In the genomic region with DNA sequence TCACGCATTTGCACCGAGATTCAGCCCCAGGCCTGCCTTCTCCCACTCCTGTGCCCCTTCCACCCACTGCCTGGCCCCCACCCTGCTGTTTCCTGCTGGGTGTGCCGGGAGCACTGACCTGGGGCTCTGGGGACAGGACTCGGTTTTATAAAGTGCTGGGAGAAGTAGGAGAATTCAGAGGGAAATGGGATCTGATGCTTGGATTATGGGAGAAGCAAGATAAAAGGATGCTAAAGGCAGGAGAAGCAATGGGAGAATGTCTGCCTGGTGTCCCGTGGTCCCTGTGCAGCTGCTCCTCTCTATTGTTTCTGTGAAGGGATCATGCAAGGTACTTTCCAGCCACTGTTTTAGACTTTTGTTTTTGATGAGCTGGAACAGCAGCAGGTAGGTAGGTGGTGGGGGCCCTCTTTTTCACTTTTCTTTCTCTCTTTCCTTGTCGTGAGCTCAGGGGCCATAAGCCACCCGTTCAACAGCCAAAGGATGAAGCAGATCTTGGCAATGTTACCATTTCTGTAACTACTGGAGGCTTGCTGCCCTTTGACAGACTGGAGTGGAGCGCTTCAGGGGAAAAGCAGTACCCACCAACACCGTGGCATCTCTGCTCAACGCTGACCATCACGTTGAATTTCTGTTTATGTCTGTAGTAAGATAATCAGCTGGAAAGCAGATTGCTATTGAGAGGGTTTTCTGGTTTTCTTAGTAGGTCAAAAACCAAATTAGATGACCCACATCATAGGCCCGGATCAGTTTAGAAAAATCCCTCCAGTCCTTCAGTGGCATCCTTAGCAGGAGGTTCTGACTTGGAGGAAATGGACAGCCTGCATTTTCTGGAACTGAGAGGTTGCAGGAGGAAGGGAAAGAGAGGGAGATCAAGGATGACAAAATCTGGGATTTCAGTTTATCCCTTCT, we compare ENCODE assay signal across 10 cellular contexts.
A peak's percentile ranks its signal among the peaks of the same experiment; 100 is the strongest.
DNase-seq lines count a peak whose midpoint lies in the region; ATAC-seq and TF ChIP-seq lines count a peak whose summit lies in the region.
"Had no signal": no experiment of that assay in that cellular context is flagged by ENCODE, and none has a peak within 500 bp of the region (broad histone marks: within the 10 kb centered on the region; RNA-seq: fewer than 3 reads in every experiment).

No MANE protein-coding gene starts in this region.

- no peak for TF ChIP-seq CTCF in spleen (IDR thresholded peaks at IDR 0.05 in 8 of 11, conservative IDR thresholded peaks at IDR 0.05 in 3 of 11)
- no peak for TF ChIP-seq CTCF in gastroesophageal sphincter (IDR thresholded peaks at IDR 0.05)

- H3K27ac ChIP-seq in spleen (peak overlapping the region in 7 of 8 donors; percentile 27 to 87 (median 74)), gastroesophageal sphincter (no peak overlapping the region)
- H3K27ac ChIP-seq: 22Rv1 had no signal

- 58 to 77% (median 70%) methylated on average over 12 of the region's 12 CpGs for WGBS in spleen, 5 donors
- 76 to 77% methylated on average over 10 to 12 of the region's 12 CpGs for WGBS in gastroesophageal sphincter (ENCODE audit: low coverage in 1 of 2), 2 donors

- intact Hi-C loops in spleen (cut with DNase I; ENCODE audit: low total_unique reads) = no loop called here

- H3K9me3 ChIP-seq in spleen (peaks cover 0 to 16% (median 11%) of the 10 kb centered on the region in 8 donors), gastroesophageal sphincter (peaks cover 0 to 6% (median 0%) of the 10 kb centered on the region in 3 donors)

- POLR2A ChIA-PET in activated CD8-positive, alpha-beta T cell treated with anti-CD3 and anti-CD28 coated beads, Interleukin-2, amount 10 ng/mL, durations not matched to agents 7 days and 5 days (lab: Charles Lee) = interaction anchor here (0.6 to 5.5 kb wide), 12 partner anchors 14 to 453 kb away, joined by 3 to 71 read pairs (median 4); a partner anchor contains a TSS

- H3K36me3 Mint-ChIP-seq in activated CD8-positive, alpha-beta T cell treated with anti-CD3 and anti-CD28 coated beads, Interleukin-2, amount 10 ng/mL, durations not matched to agents 7 days and 5 days (ENCODE audit: low read depth) = peaks cover 11% of the 10 kb centered on the region

- H3K4me3 ChIP-seq in spleen (no peak overlapping the region), gastroesophageal sphincter (no peak overlapping the region)

- TF ChIP-seq POLR2A in spleen (IDR thresholded peaks at IDR 0.05) (no peak), gastroesophageal sphincter (IDR thresholded peaks at IDR 0.05) (no peak)

- no peak for TF ChIP-seq EP300 in gastroesophageal sphincter (IDR thresholded peaks at IDR 0.05)

- DNase-seq in NCI-H510A treated with DMSO at 0.1 percent for 48 hours (lab: John Stamatoyannopoulos, UW) = peak; percentile 5
- no peak for DNase-seq in NCI-H510A (lab: John Stamatoyannopoulos, UW)
- DNase-seq in activated CD8-positive, alpha-beta T cell treated with anti-CD3 and anti-CD28 coated beads, Interleukin-2, amount 10 ng/mL, durations not matched to agents 7 days and 5 days = peak; percentile 21
- DNase-seq in spleen = no peak
- no peak for DNase-seq in effector CD8-positive, alpha-beta T cell (lab: John Stamatoyannopoulos, UW)
- DNase-seq in NCI-H524 treated with DMSO at 0.1 percent for 48 hours (lab: John Stamatoyannopoulos, UW) = no peak

- CTCF ChIA-PET in activated CD8-positive, alpha-beta T cell treated with anti-CD3 and anti-CD28 coated beads, Interleukin-2, amount 10 ng/mL, durations not matched to agents 7 days and 5 days (lab: Charles Lee) = interaction anchor here (0.6 to 7.3 kb wide), 14 partner anchors 12 to 367 kb away, joined by 3 to 191 read pairs (median 4); a partner anchor contains a TSS

- peaks cover 44% of the 10 kb centered on the region for H3K4me1 Mint-ChIP-seq in activated CD8-positive, alpha-beta T cell treated with anti-CD3 and anti-CD28 coated beads, Interleukin-2, amount 10 ng/mL, durations not matched to agents 7 days and 5 days (ENCODE audit: low read depth)

- peaks cover 18% of the 10 kb centered on the region for H3K9me3 Mint-ChIP-seq in activated CD8-positive, alpha-beta T cell treated with anti-CD3 and anti-CD28 coated beads, Interleukin-2, amount 10 ng/mL, durations not matched to agents 7 days and 5 days (ENCODE audit: insufficient read depth)

- H3K4me3 Mint-ChIP-seq in activated CD8-positive, alpha-beta T cell treated with anti-CD3 and anti-CD28 coated beads, Interleukin-2, amount 10 ng/mL, durations not matched to agents 7 days and 5 days = no peak overlapping the region
- H3K4me3 Mint-ChIP-seq: brain had no signal

- H3K27me3 Mint-ChIP-seq in activated CD8-positive, alpha-beta T cell treated with anti-CD3 and anti-CD28 coated beads, Interleukin-2, amount 10 ng/mL, durations not matched to agents 7 days and 5 days (ENCODE audit: low read depth) = no peaks in the 10 kb centered on the region
- H3K27me3 Mint-ChIP-seq: brain had no signal

- ATAC-seq in HG02798 (IDR thresholded peaks at IDR 0.05; ENCODE audit: poor library complexity, unreplicated experiment) (peak; percentile 27), gastroesophageal sphincter (no peak)
- no peak for ATAC-seq in activated CD8-positive, alpha-beta T cell treated with anti-CD3 and anti-CD28 coated beads, Interleukin-2, amount 10 ng/mL, durations not matched to agents 7 days and 5 days

- H3K36me3 ChIP-seq in spleen = no peaks in the 10 kb centered on the region
- H3K36me3 ChIP-seq in gastroesophageal sphincter = no peaks in the 10 kb centered on the region

- H3K27ac Mint-ChIP-seq in activated CD8-positive, alpha-beta T cell treated with anti-CD3 and anti-CD28 coated beads, Interleukin-2, amount 10 ng/mL, durations not matched to agents 7 days and 5 days = peak overlapping the region; percentile 84
- H3K27ac Mint-ChIP-seq: brain had no signal

- peaks cover 32 to 54% (median 42%) of the 10 kb centered on the region in 6 donors for H3K4me1 ChIP-seq in spleen
- H3K4me1 ChIP-seq in gastroesophageal sphincter = peaks cover 0 to 5% (median 0%) of the 10 kb centered on the region in 3 donors

- H3K27me3 ChIP-seq in spleen (replicated peaks in 1 of 7) = no peaks in the 10 kb centered on the region
- H3K27me3 ChIP-seq in gastroesophageal sphincter = no peaks in the 10 kb centered on the region

Comparison
In these comparisons a context has a peak if more than half of its experiments do, and no peak if none do; other contexts are left out.
1. DNase-seq: peak in NCI-H510A treated with DMSO at 0.1 percent for 48 hours (single experiment) and activated CD8-positive, alpha-beta T cell treated with anti-CD3 and anti-CD28 coated beads, Interleukin-2, amount 10 ng/mL, durations not matched to agents 7 days and 5 days (single experiment); none in NCI-H510A (single experiment), spleen (single experiment), effector CD8-positive, alpha-beta T cell (single experiment) and NCI-H524 treated with DMSO at 0.1 percent for 48 hours (single experiment).
2. H3K27ac ChIP-seq: peak in spleen (7 of 8); none in gastroesophageal sphincter (0 of 4).